1 cellular context compared by ENCODE assay signal in the genomic region with DNA sequence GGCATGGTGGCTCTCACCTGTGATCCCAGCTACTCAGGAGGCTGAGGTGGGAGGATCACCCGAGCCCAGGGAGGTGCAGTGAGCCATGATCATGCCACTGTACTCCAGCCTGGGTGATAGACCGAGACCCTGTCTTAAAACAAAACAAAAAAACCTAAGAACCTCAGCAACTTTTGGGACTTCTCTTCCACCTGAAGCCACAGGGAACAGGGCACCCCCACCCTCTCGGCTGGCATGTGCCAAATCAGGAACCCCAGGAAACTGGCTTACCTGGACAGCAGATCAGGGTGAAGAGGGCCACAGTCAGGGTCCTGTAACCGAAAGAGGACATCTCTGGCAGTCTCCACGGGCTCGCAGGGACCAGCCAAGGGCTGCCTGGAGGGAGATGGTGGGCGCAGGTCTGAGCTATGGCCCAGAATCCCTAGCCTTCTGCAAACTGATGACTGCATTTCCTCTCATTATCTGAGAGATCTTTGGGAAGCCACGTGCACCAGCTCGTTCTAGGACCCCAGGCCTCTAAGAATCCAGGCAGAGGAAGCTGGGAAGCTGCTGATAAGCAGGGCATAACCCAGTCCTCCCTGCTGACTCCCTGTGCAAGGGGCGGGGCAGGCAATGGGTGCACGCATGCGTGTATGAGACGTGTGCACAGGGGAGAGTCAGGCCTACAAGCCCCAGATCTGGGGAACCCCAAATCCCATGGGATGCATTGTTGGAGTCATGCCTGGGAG.
TF ChIP-seq lines count a peak whose summit lies in the region.

No MANE protein-coding gene starts in this region.

TF ChIP-seq in K562, 482 proteins besides CTCF, POLR2A, EP300 and RAD21 (continued from another document and continues in another):
- TF ChIP-seq, protein P1, sequence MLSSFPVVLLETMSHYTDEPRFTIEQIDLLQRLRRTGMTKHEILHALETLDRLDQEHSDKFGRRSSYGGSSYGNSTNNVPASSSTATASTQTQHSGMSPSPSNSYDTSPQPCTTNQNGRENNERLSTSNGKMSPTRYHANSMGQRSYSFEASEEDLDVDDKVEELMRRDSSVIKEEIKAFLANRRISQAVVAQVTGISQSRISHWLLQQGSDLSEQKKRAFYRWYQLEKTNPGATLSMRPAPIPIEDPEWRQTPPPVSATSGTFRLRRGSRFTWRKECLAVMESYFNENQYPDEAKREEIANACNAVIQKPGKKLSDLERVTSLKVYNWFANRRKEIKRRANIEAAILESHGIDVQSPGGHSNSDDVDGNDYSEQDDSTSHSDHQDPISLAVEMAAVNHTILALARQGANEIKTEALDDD (IDR thresholded peaks at IDR 0.05), result peak; percentile 88
- TF ChIP-seq RHOXF2B (CRISPR knock-in tag; conservative IDR thresholded peaks at IDR 0.05) (no peak), FOXP4 (CRISPR knock-in tag; IDR thresholded peaks at IDR 0.05; ENCODE audit: borderline replicate concordance) (no peak), NFE2L1 (tag; IDR thresholded peaks at IDR 0.05; ENCODE audit: borderline replicate concordance, low read depth) (no peak), SP1 (CRISPR knock-in tag; IDR thresholded peaks at IDR 0.05) (peak; percentile 78), PYGO2 (tag; IDR thresholded peaks at IDR 0.05) (0 out of 2 replicates have a peak, but pooled peaks have one; percentile 56), CBFB (CRISPR knock-in tag; IDR thresholded peaks at IDR 0.05) (peak; percentile 72; the same call in 1 of the 2 replicates), ZNF24 (IDR thresholded peaks at IDR 0.05) (no peak; the same call in 1 of the 2 replicates), ZBTB12 (CRISPR knock-in tag; IDR thresholded peaks at IDR 0.05) (no peak), POU5F1 (IDR thresholded peaks at IDR 0.05; ENCODE audit: borderline replicate concordance, low read depth, low read length, partially characterized antibody) (no peak), BHLHE40 (IDR thresholded peaks at IDR 0.05; ENCODE audit: low read length) (peak; percentile 99), ZNF134 (CRISPR knock-in tag; conservative IDR thresholded peaks at IDR 0.05) (no peak), DPF2 (IDR thresholded peaks at IDR 0.05) (peak; percentile 93), FOXK2 (conservative IDR thresholded peaks at IDR 0.05 in 1 of 2, IDR thresholded peaks at IDR 0.05 in 1 of 2; ENCODE audit: low read depth in 2 of 2) (peak in 1 of 2 experiments; percentile 53; a peak in 3 of 4 replicates), CREM (IDR thresholded peaks at IDR 0.05; ENCODE audit: low read depth) (peak; percentile 75), SMAD3 (CRISPR knock-in tag; conservative IDR thresholded peaks at IDR 0.05) (no peak), ELF4 (CRISPR knock-in tag; IDR thresholded peaks at IDR 0.05) (no peak), CBX3 (IDR thresholded peaks at IDR 0.05; ENCODE audit: borderline replicate concordance in 1 of 2, low read length in 2 of 2) (peak in 1 of 2 experiments; percentile 37; a peak in 1 of 3 replicates), ZNF197 (CRISPR knock-in tag; IDR thresholded peaks at IDR 0.05; ENCODE audit: low read depth) (peak; percentile 65; the same call in 1 of the 2 replicates), NFRKB (IDR thresholded peaks at IDR 0.05; ENCODE audit: low read depth) (peak; percentile 55), MAX (CRISPR knock-in tag; IDR thresholded peaks at IDR 0.05) (peak; percentile 87), YY1 (IDR thresholded peaks at IDR 0.05; ENCODE audit: borderline replicate concordance in 1 of 3, control insufficient read depth in 1 of 3, extremely low read depth in 1 of 3, insufficient read depth in 3 of 3, insufficient read length in 1 of 3, insufficient replicate concordance in 2 of 3, low read depth in 1 of 3, low read length in 2 of 3) (peak in 2 of 3 experiments; percentile 36 to 45), ETV1 (tag; conservative IDR thresholded peaks at IDR 0.05; ENCODE audit: low read depth) (peak; percentile 89), CXXC5 (CRISPR knock-in tag; IDR thresholded peaks at IDR 0.05) (peak; percentile 89), TGIF2 (CRISPR knock-in tag; IDR thresholded peaks at IDR 0.05) (no peak), CEBPG (CRISPR knock-in tag; IDR thresholded peaks at IDR 0.05) (no peak), CEBPG (tag; conservative IDR thresholded peaks at IDR 0.05 in 1 of 2, IDR thresholded peaks at IDR 0.05 in 1 of 2) (no peak), MBD2 (IDR thresholded peaks at IDR 0.05; ENCODE audit: borderline replicate concordance, low read depth) (peak; percentile 26; the same call in 1 of the 2 replicates), RBFOX2 (IDR thresholded peaks at IDR 0.05; ENCODE audit: low read depth, low read length) (peak; percentile 76), BRCA1 (IDR thresholded peaks at IDR 0.05) (no peak), BRCA1 (CRISPR knock-in tag; IDR thresholded peaks at IDR 0.05) (no peak), ZNF263 (CRISPR knock-in tag; IDR thresholded peaks at IDR 0.05; ENCODE audit: borderline replicate concordance) (peak; percentile 94), ZBTB7A (IDR thresholded peaks at IDR 0.05; ENCODE audit: borderline replicate concordance, control insufficient read depth, low read depth, low read length) (peak; percentile 79; the same call in 1 of the 2 replicates), GMEB1 (CRISPR knock-in tag; IDR thresholded peaks at IDR 0.05) (no peak), ZBTB9 (CRISPR knock-in tag; IDR thresholded peaks at IDR 0.05) (peak; percentile 75; the same call in 1 of the 2 replicates), ETV5 (CRISPR knock-in tag; IDR thresholded peaks at IDR 0.05; ENCODE audit: low read depth) (peak; percentile 92), ZNF668 (CRISPR knock-in tag; IDR thresholded peaks at IDR 0.05) (no peak), KLF1 (tag; IDR thresholded peaks at IDR 0.05) (no peak), BDP1 (IDR thresholded peaks at IDR 0.05; ENCODE audit: insufficient read depth, insufficient read length) (no peak), GATAD2A (IDR thresholded peaks at IDR 0.05) (peak; percentile 90), CBX1 (IDR thresholded peaks at IDR 0.05; ENCODE audit: low read depth) (peak; percentile 37; the same call in 1 of the 2 replicates), TAF1 (IDR thresholded peaks at IDR 0.05; ENCODE audit: control insufficient read depth, extremely low read depth, insufficient read depth, low read length, severe bottlenecking) (peak; percentile 40), ZNF395 (CRISPR knock-in tag; IDR thresholded peaks at IDR 0.05) (peak; percentile 61; the same call in 1 of the 2 replicates), KDM5B (IDR thresholded peaks at IDR 0.05; ENCODE audit: insufficient replicate concordance, low read depth, low read length) (peak; percentile 65), ZNF766 (CRISPR knock-in tag; conservative IDR thresholded peaks at IDR 0.05) (peak; percentile 67; the same call in 1 of the 2 replicates), RBBP5 (IDR thresholded peaks at IDR 0.05; ENCODE audit: borderline replicate concordance, insufficient read depth, low read length, poor library complexity, severe bottlenecking) (no peak), CCNT2 (IDR thresholded peaks at IDR 0.05; ENCODE audit: borderline replicate concordance, extremely low read depth, insufficient read length, low read depth, low read length) (peak; percentile 82), ZBTB17 (CRISPR knock-in tag; IDR thresholded peaks at IDR 0.05) (no peak), ZNF449 (CRISPR knock-in tag; IDR thresholded peaks at IDR 0.05) (no peak)
- TF ChIP-seq, protein P2, sequence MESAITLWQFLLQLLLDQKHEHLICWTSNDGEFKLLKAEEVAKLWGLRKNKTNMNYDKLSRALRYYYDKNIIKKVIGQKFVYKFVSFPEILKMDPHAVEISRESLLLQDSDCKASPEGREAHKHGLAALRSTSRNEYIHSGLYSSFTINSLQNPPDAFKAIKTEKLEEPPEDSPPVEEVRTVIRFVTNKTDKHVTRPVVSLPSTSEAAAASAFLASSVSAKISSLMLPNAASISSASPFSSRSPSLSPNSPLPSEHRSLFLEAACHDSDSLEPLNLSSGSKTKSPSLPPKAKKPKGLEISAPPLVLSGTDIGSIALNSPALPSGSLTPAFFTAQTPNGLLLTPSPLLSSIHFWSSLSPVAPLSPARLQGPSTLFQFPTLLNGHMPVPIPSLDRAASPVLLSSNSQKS (CRISPR knock-in tag; IDR thresholded peaks at IDR 0.05), result no peak
- TF ChIP-seq, protein P3, sequence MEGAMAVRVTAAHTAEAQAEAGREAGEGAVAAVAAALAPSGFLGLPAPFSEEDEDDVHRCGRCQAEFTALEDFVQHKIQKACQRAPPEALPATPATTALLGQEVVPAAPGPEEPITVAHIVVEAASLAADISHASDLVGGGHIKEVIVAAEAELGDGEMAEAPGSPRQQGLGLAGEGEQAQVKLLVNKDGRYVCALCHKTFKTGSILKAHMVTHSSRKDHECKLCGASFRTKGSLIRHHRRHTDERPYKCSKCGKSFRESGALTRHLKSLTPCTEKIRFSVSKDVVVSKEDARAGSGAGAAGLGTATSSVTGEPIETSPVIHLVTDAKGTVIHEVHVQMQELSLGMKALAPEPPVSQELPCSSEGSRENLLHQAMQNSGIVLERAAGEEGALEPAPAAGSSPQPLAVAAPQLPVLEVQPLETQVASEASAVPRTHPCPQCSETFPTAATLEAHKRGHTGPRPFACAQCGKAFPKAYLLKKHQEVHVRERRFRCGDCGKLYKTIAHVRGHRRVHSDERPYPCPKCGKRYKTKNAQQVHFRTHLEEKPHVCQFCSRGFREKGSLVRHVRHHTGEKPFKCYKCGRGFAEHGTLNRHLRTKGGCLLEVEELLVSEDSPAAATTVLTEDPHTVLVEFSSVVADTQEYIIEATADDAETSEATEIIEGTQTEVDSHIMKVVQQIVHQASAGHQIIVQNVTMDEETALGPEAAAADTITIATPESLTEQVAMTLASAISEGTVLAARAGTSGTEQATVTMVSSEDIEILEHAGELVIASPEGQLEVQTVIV (CRISPR knock-in tag; IDR thresholded peaks at IDR 0.05; ENCODE audit: borderline replicate concordance), result no peak
